ENCODE assay signal across 8 cellular contexts in the genomic region with DNA sequence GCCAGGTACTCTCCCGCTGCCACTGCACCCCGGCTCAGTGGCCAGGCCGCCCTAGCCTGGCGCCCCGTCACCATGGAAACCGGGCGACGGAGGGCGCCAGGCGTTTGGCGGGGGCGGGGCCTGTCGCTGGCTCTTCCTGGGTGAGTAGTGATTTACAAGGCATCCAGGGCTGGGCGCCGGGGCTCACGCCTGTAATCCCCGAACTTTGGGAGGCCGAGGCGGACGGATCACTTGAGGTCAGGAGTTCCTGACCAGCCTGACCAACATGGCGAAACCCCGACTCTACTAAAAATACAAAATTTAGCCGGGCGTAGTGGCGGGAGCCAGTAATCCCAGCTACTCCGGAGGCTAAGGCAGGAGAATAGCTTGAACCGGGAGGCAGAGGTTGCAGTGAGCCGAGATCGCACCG. TPM values are rescaled to one million over a fixed set of nuclear protein-coding genes. Genes with fewer than 3 reads are reported as not detected.
DNase-seq lines count a peak whose midpoint lies in the region; ATAC-seq, FAIRE-seq and TF ChIP-seq lines count a peak whose summit lies in the region.
"Not testable (repeated sequence)": the region's sequence is repeated elsewhere in the genome, so short reads cannot be mapped to it uniquely, and the experiment has no call there.

Gene CCDC74B, minus strand, starts transcription at position 107 of the 409 bp plus-strand sequence. CDS start 116 bp downstream, outside the sequence.

- not testable (repeated sequence) for H4K8ac ChIP-seq in H1 (ENCODE audit: extremely low read depth, insufficient read depth, low read length)

- peak within 1 kb of the TSS; percentile 51 to 56 for H3K4me2 ChIP-seq in H1 (ENCODE audit: insufficient read depth in 1 of 2, low read depth in 2 of 2, low read length in 2 of 2)

- CTCF ChIA-PET in CD8-positive, alpha-beta T cell (lab: Charles Lee), result not testable (repeated sequence)
- CTCF ChIA-PET in H1 (lab: Charles Lee; ENCODE audit: partially characterized antibody), result interaction anchor here (1.9 kb wide), 1 partner anchor 37 kb away, joined by 4 read pairs; the partner anchor contains the start of gene MZT2B

- H3K9me3 Mint-ChIP-seq in CD8-positive, alpha-beta T cell, result not testable (repeated sequence)

- H3K27ac Mint-ChIP-seq in CD8-positive, alpha-beta T cell, result not testable (repeated sequence)

- H4K91ac ChIP-seq in H1 (replicated peaks; ENCODE audit: insufficient read length, low read length), result not testable (repeated sequence)

- not testable (repeated sequence) for H3K4me1 Mint-ChIP-seq in CD8-positive, alpha-beta T cell (ENCODE audit: low read depth)

- not testable (repeated sequence) for H2AK5ac ChIP-seq in H1 (ENCODE audit: low read depth, low read length)

- intact Hi-C loops in CD8-positive, alpha-beta T cell (cut with DNase I, micrococcal nuclease), result not testable (repeated sequence)

- H2BK5ac ChIP-seq in H1 (ENCODE audit: low read depth, low read length), result not testable (repeated sequence)

- TF ChIP-seq POLR2A in H1 (IDR thresholded peaks at IDR 0.05; ENCODE audit: control extremely low read depth in 1 of 2, low read depth in 2 of 2, low read length in 2 of 2), result not testable (repeated sequence)

- H3K56ac ChIP-seq in H1 (replicated peaks; ENCODE audit: insufficient read length, low read depth, low read length), result not testable (repeated sequence)

- not testable (repeated sequence) for H3K23ac ChIP-seq in H1 (ENCODE audit: insufficient read length)

- H2AFZ ChIP-seq in H1 (ENCODE audit: low read length), result not testable (repeated sequence)

- not testable (repeated sequence) for H3K4ac ChIP-seq in H1 (replicated peaks; ENCODE audit: insufficient read length, low read depth, low read length)

- H2BK120ac ChIP-seq in H1 (replicated peaks; ENCODE audit: low read depth, low read length), result not testable (repeated sequence)

- H2BK12ac ChIP-seq in H1 (ENCODE audit: low read depth, low read length), result not testable (repeated sequence)

- H3K18ac ChIP-seq in H1 (ENCODE audit: extremely low read depth, low read length), result not testable (repeated sequence)

- H3K36me3 Mint-ChIP-seq in CD8-positive, alpha-beta T cell, result not testable (repeated sequence)

- WGBS in H1 (ENCODE audit: extremely low coverage in 1 of 2, insufficient coverage in 1 of 2, insufficient read length in 1 of 2, insufficient replicate concordance in 2 of 2, low coverage in 1 of 2, low lambda C conversion rate in 2 of 2, missing lambda C conversion rate in 1 of 2), 2 experiments, result 24% methylated on average over 18 of the region's 30 CpGs; no CpG with 5 or more reads in 1 of the 2 experiments
- 0 to 4% methylated on average over 6 to 20 of the region's 30 CpGs for WGBS in mesodermal cell (ENCODE audit: insufficient coverage in 2 of 2), 2 experiments

- H3K23me2 ChIP-seq in H1 (ENCODE audit: low read depth, low read length), result not testable (repeated sequence)

- not testable (repeated sequence) for H3K36me3 ChIP-seq in CD8-positive, alpha-beta T cell (ENCODE audit: insufficient read depth, low read length); H1 (ENCODE audit: control insufficient read depth in 2 of 4, insufficient read depth in 4 of 4, low read length in 3 of 4); mesodermal cell (ENCODE audit: control insufficient read depth, insufficient read depth, low read length)

- H2BK15ac ChIP-seq in H1 (ENCODE audit: low read length), result not testable (repeated sequence)

- H3K79me2 ChIP-seq in H1 (ENCODE audit: control insufficient read depth in 1 of 2, insufficient read depth in 2 of 2, low read length in 2 of 2), result not testable (repeated sequence)

- not testable (repeated sequence) for TF ChIP-seq EP300 in H1 (IDR thresholded peaks at IDR 0.05; ENCODE audit: borderline replicate concordance in 1 of 2, low read depth in 2 of 2, low read length in 2 of 2)

- H3K9ac ChIP-seq in H1 (replicated peaks in 1 of 4; ENCODE audit: extremely low read depth in 1 of 4, low read depth in 3 of 4, low read length in 3 of 4), result not testable (repeated sequence)

- H3K27me3 Mint-ChIP-seq in CD8-positive, alpha-beta T cell (ENCODE audit: low read depth), result not testable (repeated sequence)

- ATAC-seq in CD8-positive, alpha-beta T cell, result peak; percentile 85
- ATAC-seq in GM21390 (IDR thresholded peaks at IDR 0.05; ENCODE audit: unreplicated experiment), result peak; percentile 92
- peak; percentile 93 for ATAC-seq in HG03442 (IDR thresholded peaks at IDR 0.05; ENCODE audit: unreplicated experiment)

- not testable (repeated sequence) for H3K27me3 ChIP-seq in CD8-positive, alpha-beta T cell (ENCODE audit: insufficient read depth, low read length); H1 (replicated peaks in 1 of 4; ENCODE audit: control insufficient read depth in 3 of 4, extremely low read depth in 1 of 4, insufficient read depth in 3 of 4, low read length in 3 of 4)

- H3K4me3 Mint-ChIP-seq in CD8-positive, alpha-beta T cell, result peak within 1 kb of the TSS; percentile 77

- not testable (repeated sequence) for H4K20me1 ChIP-seq in H1 (replicated peaks in 1 of 2; ENCODE audit: control insufficient read depth in 1 of 2, insufficient read depth in 2 of 2, low read length in 2 of 2)

- H2BK20ac ChIP-seq in H1 (ENCODE audit: low read length), result not testable (repeated sequence)

- not testable (repeated sequence) for H3K9me3 ChIP-seq in CD8-positive, alpha-beta T cell (ENCODE audit: low read length); H1 (ENCODE audit: insufficient read depth in 2 of 2, low read depth in 1 of 2, low read length in 1 of 2); mesodermal cell (ENCODE audit: control insufficient read depth, low read length)

- peak; percentile 19 to 68 (median 44) for DNase-seq in CD8-positive, alpha-beta T cell
- DNase-seq in NCI-H82 (lab: John Stamatoyannopoulos, UW), result peak; percentile 78
- DNase-seq in activated CD8-positive, alpha-beta memory T cell treated with anti-CD3 and anti-CD28 coated beads for 4 hours (ENCODE audit: low read depth in 2 of 2), result peak; percentile 10 to 33
- DNase-seq in H1 (ENCODE audit: low read depth in 1 of 2, low spot score in 2 of 2), result peak in 1 of 2 experiments; percentile 78
- peak; percentile 20 for DNase-seq in stimulated activated CD8-positive, alpha-beta memory T cell treated with anti-CD3 and anti-CD28 coated beads, Interleukin-12 subunit alpha, Interleukin-12 subunit beta, amount 100 ng/mL, for 24 hours (ENCODE audit: extremely low read depth)

- not testable (repeated sequence) for H3K79me1 ChIP-seq in H1 (ENCODE audit: low read depth, low read length)

- not testable (repeated sequence) for H3K27ac ChIP-seq in CD8-positive, alpha-beta T cell (ENCODE audit: low read depth, low read length); H1 (ENCODE audit: low read depth, low read length)
- peak within 1 kb of the TSS; percentile 16 for H3K27ac ChIP-seq in mesodermal cell (ENCODE audit: low read depth, low read length, severe bottlenecking)

- not testable (repeated sequence) for FAIRE-seq in H1 (lab: Jason Lieb, UNC)

- not testable (repeated sequence) for TF ChIP-seq CTCF in CD8-positive, alpha-beta T cell (IDR thresholded peaks at IDR 0.05); H1 (IDR thresholded peaks at IDR 0.05; ENCODE audit: control extremely low read depth in 1 of 3, insufficient read depth in 1 of 3, low read depth in 1 of 3, low read length in 3 of 3)

- not testable (repeated sequence) for TF ChIP-seq RAD21 in H1 (IDR thresholded peaks at IDR 0.05 in 1 of 2, conservative IDR thresholded peaks at IDR 0.05 in 1 of 2; ENCODE audit: low read depth in 2 of 2, low read length in 2 of 2)

- POLR2A ChIA-PET in CD8-positive, alpha-beta T cell (lab: Charles Lee), result not testable (repeated sequence)
- POLR2A ChIA-PET in H1 (lab: Charles Lee; ENCODE audit: partially characterized antibody), result interaction anchor here (1.2 kb wide), 1 partner anchor 36 kb away, joined by 3 read pairs; the partner anchor contains the start of gene SMPD4

- H3K14ac ChIP-seq in H1 (ENCODE audit: insufficient read length), result not testable (repeated sequence)

- H3K4me1 ChIP-seq in CD8-positive, alpha-beta T cell (ENCODE audit: insufficient read depth, low read length); H1 (replicated peaks in 1 of 4; ENCODE audit: control insufficient read depth in 3 of 4, insufficient read depth in 4 of 4, low read length in 3 of 4); mesodermal cell (ENCODE audit: control insufficient read depth, insufficient read depth, low read length, poor library complexity, severe bottlenecking): not testable (repeated sequence)

- H4K5ac ChIP-seq in H1 (ENCODE audit: insufficient read length, low read depth, low read length), result not testable (repeated sequence)

- H3K4me3 ChIP-seq in CD8-positive, alpha-beta T cell (ENCODE audit: low read depth, low read length), result peak within 1 kb of the TSS; percentile 27
- H3K4me3 ChIP-seq in H1 (ENCODE audit: extremely low read depth in 1 of 4, insufficient read depth in 2 of 4, low read depth in 3 of 4, low read length in 4 of 4), result peak within 1 kb of the TSS in 3 of 4 experiments; percentile 17 to 53 (median 28); a peak in 6 of 8 replicates
- peak within 1 kb of the TSS; percentile 31 for H3K4me3 ChIP-seq in mesodermal cell (ENCODE audit: extremely low read depth, insufficient read depth, low read length, poor library complexity, severe bottlenecking)

RNA-seq across cellular contexts. Expression of gene CCDC74B, which starts in this region (rescaled TPM):
- under 1 TPM; 0.22 to 0.27 TPM for total RNA-seq in CD8-positive, alpha-beta T cell
- total RNA-seq in H1 (2021; fragmentation: NEBNext Ultra II Directional; extraction: Animal tissue kit (Norgen Biotek cat#: 25700)), result 4.3 and 6.7 TPM in 2 replicates
- 6.4 and 8.1 TPM in 2 replicates for polyA plus RNA-seq in H1 (2011; rRNA removed)
- polyA plus RNA-seq in H1 (2011; cell fraction: cytosol; rRNA removed), result 8.2 TPM
- polyA plus RNA-seq in H1 (2011; cell fraction: nucleus; rRNA removed), result 40.1 TPM
- polyA plus RNA-seq in H1 (2012, experiment 1 of 2), result 3.6 to 8.2 TPM (median 6.2 TPM) in 4 replicates
- 4.0 TPM for polyA plus RNA-seq in H1 (2012, experiment 2 of 2)
- 5.0 TPM for polyA plus RNA-seq in H1 (2013, experiment 1 of 2)
- 5.1 TPM for polyA plus RNA-seq in H1 (2013, experiment 2 of 2)
- polyA minus RNA-seq in H1 (2011; rRNA and poly(A)+ RNA removed), result 2.2 and 2.5 TPM in 2 replicates
- 4.3 TPM for polyA minus RNA-seq in H1 (2011; cell fraction: cytosol; rRNA and poly(A)+ RNA removed)
- polyA minus RNA-seq in H1 (2011; cell fraction: nucleus; rRNA and poly(A)+ RNA removed), result 6.4 TPM
- 38.0 TPM for polyA plus RNA-seq in mesodermal cell (2013, experiment 1 of 2)
- polyA plus RNA-seq in mesodermal cell (2013, experiment 2 of 2), result 33.4 TPM

Comparison
In these comparisons a context has a peak if more than half of its experiments do, and no peak if none do; other contexts are left out.
1. Peak in DNase-seq, ATAC-seq and H3K4me3 ChIP-seq in CD8-positive, alpha-beta T cell; RNA of the gene not detected or under 1 TPM.